9 cellular contexts compared by ENCODE assay signal in genomic region chr1:22053861-22054770, GRCh38. TPM values are rescaled to one million over a fixed set of nuclear protein-coding genes. Genes with fewer than 3 reads are reported as not detected.
DNase-seq lines count a peak whose midpoint lies in the region; ATAC-seq and TF ChIP-seq lines count a peak whose summit lies in the region.
"Had no signal": no experiment of that assay in that cellular context is flagged by ENCODE, and none has a peak within 500 bp of the region (broad histone marks: within the 10 kb centered on the region; RNA-seq: fewer than 3 reads in every experiment).

No MANE protein-coding gene starts in this region.

- intact Hi-C loops in heart left ventricle (cut with DNase I) = loop anchor here in 2 of 10 donors (2.0 kb wide), 1 partner anchor 29 kb away; no protein-coding TSS in a partner anchor
- intact Hi-C loops in left cardiac atrium (cut with DNase I) = no loop called here

- TF ChIP-seq CTCF in heart left ventricle (IDR thresholded peaks at IDR 0.05) (no peak), liver (IDR thresholded peaks at IDR 0.05; ENCODE audit: low read depth, low read length, missing input control) (no peak), upper lobe of left lung (IDR thresholded peaks at IDR 0.05) (no peak)

- peak overlapping the region; percentile 61 to 64 for H3K9ac ChIP-seq in liver (ENCODE audit: low read depth in 1 of 2, low read length in 2 of 2)

- TF ChIP-seq POLR2A in heart left ventricle (IDR thresholded peaks at IDR 0.05) (no peak), upper lobe of left lung (IDR thresholded peaks at IDR 0.05) (no peak)

- 45 to 56% (median 49%) methylated on average over 19 of the region's 19 CpGs for WGBS in heart left ventricle, 4 donors
- 42 to 46% (median 45%) methylated on average over 19 of the region's 19 CpGs for WGBS in adipose tissue, 3 donors
- 55% methylated on average over 19 of the region's 19 CpGs for WGBS in liver
- 41 to 42% methylated on average over 19 of the region's 19 CpGs for WGBS in upper lobe of left lung, 2 donors

- TF ChIP-seq RAD21 in liver (IDR thresholded peaks at IDR 0.05) = no peak

- H3K27me3 ChIP-seq in heart left ventricle (no peaks in the 10 kb centered on the region), liver (ENCODE audit: control insufficient read depth in 4 of 4, insufficient read depth in 4 of 4, low read length in 3 of 4) (no peaks in the 10 kb centered on the region), upper lobe of left lung (no peaks in the 10 kb centered on the region)

- H3K27ac ChIP-seq in heart left ventricle (peak overlapping the region; percentile 94 to 100 (median 98)), adipose tissue (ENCODE audit: low read depth, low read length) (peak overlapping the region; percentile 100), liver (ENCODE audit: low read depth in 1 of 2, low read length in 2 of 2) (peak overlapping the region; percentile 80 to 99), upper lobe of left lung (peak overlapping the region; percentile 99 to 100 (median 100))

- H3K4me1 ChIP-seq in heart left ventricle = peaks cover 12 to 63% (median 48%) of the 10 kb centered on the region in 12 donors
- H3K4me1 ChIP-seq in liver (ENCODE audit: control insufficient read depth in 4 of 4, insufficient read depth in 4 of 4, low read length in 3 of 4) = peaks cover 10 to 33% (median 22%) of the 10 kb centered on the region in 4 donors
- H3K4me1 ChIP-seq in upper lobe of left lung = peaks cover 49 to 53% (median 51%) of the 10 kb centered on the region in 4 donors

- no peak for TF ChIP-seq EP300 in upper lobe of left lung (IDR thresholded peaks at IDR 0.05)

- in situ Hi-C loops in ACHN (cut with HindIII; ENCODE audit: low pct_ligation_motif_present, low pct_unique_long_range_greater_than_20kb, low sequenced_read_pairs) = no loop called here

- no peak for ATAC-seq in heart left ventricle
- no peak for ATAC-seq in left cardiac atrium
- no peak for ATAC-seq in upper lobe of left lung (ENCODE audit: low FRiP score in 2 of 2)
- no peak for ATAC-seq in HG02678 (IDR thresholded peaks at IDR 0.05; ENCODE audit: unreplicated experiment)

- DNase-seq in heart left ventricle (no peak), left cardiac atrium (no peak), upper lobe of left lung (peak in 1 of 2 donors; percentile 75), ACHN (no peak)
- no peak for DNase-seq in stimulated activated naive CD4-positive, alpha-beta T cell treated with Interleukin-2 at 50 U/mL for 16 hours (lab: John Stamatoyannopoulos, UW)

- H3K9me3 ChIP-seq in heart left ventricle = no peaks in the 10 kb centered on the region
- H3K9me3 ChIP-seq in liver (ENCODE audit: control insufficient read depth in 4 of 4, low read length in 3 of 4) = no peaks in the 10 kb centered on the region
- H3K9me3 ChIP-seq in upper lobe of left lung = no peaks in the 10 kb centered on the region

- H3K4me3 ChIP-seq in heart left ventricle (peak overlapping the region; percentile 57 to 98 (median 78)), liver (ENCODE audit: low read depth in 1 of 3, low read length in 3 of 3) (peak overlapping the region; percentile 76 to 100 (median 86)), upper lobe of left lung (peak overlapping the region; percentile 73 to 91 (median 86))

- peaks cover 0 to 30% (median 0%) of the 10 kb centered on the region in 9 donors for H3K36me3 ChIP-seq in heart left ventricle
- H3K36me3 ChIP-seq in liver (ENCODE audit: control insufficient read depth in 4 of 4, insufficient read depth in 3 of 4, low read depth in 1 of 4, low read length in 3 of 4) = peaks cover 0 to 2% (median 0%) of the 10 kb centered on the region in 4 donors
- H3K36me3 ChIP-seq in upper lobe of left lung = peaks cover 0 to 17% (median 0%) of the 10 kb centered on the region in 4 donors

TF ChIP-seq in liver, 16 proteins besides CTCF, POLR2A, EP300 and RAD21:
- TF ChIP-seq NR2F2 (IDR thresholded peaks at IDR 0.05) (no peak), TAF1 (conservative IDR thresholded peaks at IDR 0.05) (no peak), SP1 (IDR thresholded peaks at IDR 0.05) (no peak), FOXA1 (IDR thresholded peaks at IDR 0.05) (no peak), JUND (IDR thresholded peaks at IDR 0.05) (no peak), RXRA (IDR thresholded peaks at IDR 0.05) (no peak), FOXA2 (IDR thresholded peaks at IDR 0.05) (no peak), EGR1 (IDR thresholded peaks at IDR 0.05; ENCODE audit: low read depth in 2 of 2) (no peak), ZBTB33 (IDR thresholded peaks at IDR 0.05) (no peak), YY1 (IDR thresholded peaks at IDR 0.05) (no peak), HNF4A (conservative IDR thresholded peaks at IDR 0.05) (no peak), HNF4G (IDR thresholded peaks at IDR 0.05) (no peak), GABPA (IDR thresholded peaks at IDR 0.05 in 1 of 2, conservative IDR thresholded peaks at IDR 0.05 in 1 of 2) (no peak)
- TF ChIP-seq, protein P1, sequence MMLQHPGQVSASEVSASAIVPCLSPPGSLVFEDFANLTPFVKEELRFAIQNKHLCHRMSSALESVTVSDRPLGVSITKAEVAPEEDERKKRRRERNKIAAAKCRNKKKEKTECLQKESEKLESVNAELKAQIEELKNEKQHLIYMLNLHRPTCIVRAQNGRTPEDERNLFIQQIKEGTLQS (IDR thresholded peaks at IDR 0.05) = no peak
- TF ChIP-seq, protein P2, sequence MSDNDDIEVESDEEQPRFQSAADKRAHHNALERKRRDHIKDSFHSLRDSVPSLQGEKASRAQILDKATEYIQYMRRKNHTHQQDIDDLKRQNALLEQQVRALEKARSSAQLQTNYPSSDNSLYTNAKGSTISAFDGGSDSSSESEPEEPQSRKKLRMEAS (IDR thresholded peaks at IDR 0.05) = no peak
- TF ChIP-seq, protein P3, sequence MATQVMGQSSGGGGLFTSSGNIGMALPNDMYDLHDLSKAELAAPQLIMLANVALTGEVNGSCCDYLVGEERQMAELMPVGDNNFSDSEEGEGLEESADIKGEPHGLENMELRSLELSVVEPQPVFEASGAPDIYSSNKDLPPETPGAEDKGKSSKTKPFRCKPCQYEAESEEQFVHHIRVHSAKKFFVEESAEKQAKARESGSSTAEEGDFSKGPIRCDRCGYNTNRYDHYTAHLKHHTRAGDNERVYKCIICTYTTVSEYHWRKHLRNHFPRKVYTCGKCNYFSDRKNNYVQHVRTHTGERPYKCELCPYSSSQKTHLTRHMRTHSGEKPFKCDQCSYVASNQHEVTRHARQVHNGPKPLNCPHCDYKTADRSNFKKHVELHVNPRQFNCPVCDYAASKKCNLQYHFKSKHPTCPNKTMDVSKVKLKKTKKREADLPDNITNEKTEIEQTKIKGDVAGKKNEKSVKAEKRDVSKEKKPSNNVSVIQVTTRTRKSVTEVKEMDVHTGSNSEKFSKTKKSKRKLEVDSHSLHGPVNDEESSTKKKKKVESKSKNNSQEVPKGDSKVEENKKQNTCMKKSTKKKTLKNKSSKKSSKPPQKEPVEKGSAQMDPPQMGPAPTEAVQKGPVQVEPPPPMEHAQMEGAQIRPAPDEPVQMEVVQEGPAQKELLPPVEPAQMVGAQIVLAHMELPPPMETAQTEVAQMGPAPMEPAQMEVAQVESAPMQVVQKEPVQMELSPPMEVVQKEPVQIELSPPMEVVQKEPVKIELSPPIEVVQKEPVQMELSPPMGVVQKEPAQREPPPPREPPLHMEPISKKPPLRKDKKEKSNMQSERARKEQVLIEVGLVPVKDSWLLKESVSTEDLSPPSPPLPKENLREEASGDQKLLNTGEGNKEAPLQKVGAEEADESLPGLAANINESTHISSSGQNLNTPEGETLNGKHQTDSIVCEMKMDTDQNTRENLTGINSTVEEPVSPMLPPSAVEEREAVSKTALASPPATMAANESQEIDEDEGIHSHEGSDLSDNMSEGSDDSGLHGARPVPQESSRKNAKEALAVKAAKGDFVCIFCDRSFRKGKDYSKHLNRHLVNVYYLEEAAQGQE (IDR thresholded peaks at IDR 0.05) = no peak

RNA-seq across cellular contexts. Expression of gene CDC42, which starts 1.6 kb away (rescaled TPM):
- total RNA-seq in heart left ventricle (100 to 1,000 TPM; 135 to 260 (median 189) TPM), left cardiac atrium (100 to 1,000 TPM; 149 to 170 TPM), liver (100 to 1,000 TPM in 1 of 2 donors, 10 to 100 TPM in 1; 68.4 to 140 TPM), upper lobe of left lung (100 to 1,000 TPM in 4 of 6 donors, 10 to 100 TPM in 2; 24.1 to 248 (median 213) TPM)
- polyA plus RNA-seq in heart left ventricle (100 to 1,000 TPM in 1 of 2 donors, 10 to 100 TPM in 1; 74.3 to 184 TPM), adipose tissue (100 to 1,000 TPM in 2 of 3 donors, 10 to 100 TPM in 1; 55.3 to 184 (median 159) TPM), liver (10 to 100 TPM; 40.3 to 69.6 TPM)

RNA-seq across cellular contexts. Expression of gene CELA3A, which starts 52.7 kb away (rescaled TPM):
- total RNA-seq in heart left ventricle (1 to 10 TPM in 4 of 9 donors, not detected in 5; 2.9 to 4.8 (median 3.1) TPM), left cardiac atrium (not detected), liver (under 1 TPM in 1 of 2 donors, not detected in 1; 0.23 TPM), upper lobe of left lung (10 to 100 TPM in 1 of 6 donors, 1 to 10 TPM in 1, not detected in 4; 7.5 to 17.0 TPM)
- polyA plus RNA-seq in heart left ventricle (under 1 TPM in 1 of 2 donors, not detected in 1; 0.68 TPM), adipose tissue (over 10,000 TPM in 1 of 3 donors, 10 to 100 TPM in 1, 1 to 10 TPM in 1; 5.3 to 36,211 (median 17.7) TPM), liver (under 1 TPM in 1 of 2 donors, not detected in 1; 0.06 TPM)
- total RNA-seq: glomerular endothelial cell had no signal
